In genomic region chr17:62892870-62893338, GRCh38 we compare ENCODE assay signal across 8 cellular contexts.
A peak's percentile ranks its signal among the peaks of the same experiment; 100 is the strongest.
DNase-seq lines count a peak whose midpoint lies in the region; ATAC-seq and TF ChIP-seq lines count a peak whose summit lies in the region.

No MANE protein-coding gene starts in this region.

- peak; percentile 87 for ATAC-seq in omental fat pad (ENCODE audit: low FRiP score)
- ATAC-seq in HG03175 (IDR thresholded peaks at IDR 0.05; ENCODE audit: unreplicated experiment), result no peak

- H3K4me3 ChIP-seq in fibroblast of mammary gland (ENCODE audit: control insufficient read depth, low read depth, low read length) (no peak overlapping the region), coronary artery (no peak overlapping the region)

- intact Hi-C loops in posterior vena cava (cut with DNase I), result no loop called here

- DNase-seq in stimulated activated CD4-positive, alpha-beta T cell treated with anti-CD3 and anti-CD28 coated beads, Interleukin-15, amount 100 ng/mL, for 24 hours, result peak; percentile 27
- DNase-seq in stimulated activated CD4-positive, alpha-beta T cell treated with anti-CD3 and anti-CD28 coated beads, Interleukin-4, amount 100 ng/mL, for 4 hours, result no peak
- DNase-seq in SW480 (ENCODE audit: low spot score), result peak; percentile 28
- DNase-seq in fibroblast of mammary gland (ENCODE audit: low read depth), result peak; percentile 86
- DNase-seq in omental fat pad (ENCODE audit: low spot score), result no peak
- no peak for DNase-seq in coronary artery (ENCODE audit: low spot score)
- no peak for DNase-seq in posterior vena cava (ENCODE audit: low spot score)

- TF ChIP-seq CTCF in fibroblast of mammary gland (conservative IDR thresholded peaks at IDR 0.05; ENCODE audit: control insufficient read depth, insufficient read depth, low read depth, low read length) (no peak), omental fat pad (IDR thresholded peaks at IDR 0.05) (no peak), coronary artery (IDR thresholded peaks at IDR 0.05) (no peak)

- H3K27ac ChIP-seq in coronary artery, result no peak overlapping the region

Comparison
In these comparisons a context has a peak if more than half of its experiments do, and no peak if none do; other contexts are left out.
1. DNase-seq: peak in stimulated activated CD4-positive, alpha-beta T cell treated with anti-CD3 and anti-CD28 coated beads, Interleukin-15, amount 100 ng/mL, for 24 hours (single experiment), SW480 (single experiment) and fibroblast of mammary gland (single experiment); none in stimulated activated CD4-positive, alpha-beta T cell treated with anti-CD3 and anti-CD28 coated beads, Interleukin-4, amount 100 ng/mL, for 4 hours (0 of 2), omental fat pad (single experiment), coronary artery (single experiment) and posterior vena cava (single experiment).